ENCODE assay signal across 10 cellular contexts in the genomic region with DNA sequence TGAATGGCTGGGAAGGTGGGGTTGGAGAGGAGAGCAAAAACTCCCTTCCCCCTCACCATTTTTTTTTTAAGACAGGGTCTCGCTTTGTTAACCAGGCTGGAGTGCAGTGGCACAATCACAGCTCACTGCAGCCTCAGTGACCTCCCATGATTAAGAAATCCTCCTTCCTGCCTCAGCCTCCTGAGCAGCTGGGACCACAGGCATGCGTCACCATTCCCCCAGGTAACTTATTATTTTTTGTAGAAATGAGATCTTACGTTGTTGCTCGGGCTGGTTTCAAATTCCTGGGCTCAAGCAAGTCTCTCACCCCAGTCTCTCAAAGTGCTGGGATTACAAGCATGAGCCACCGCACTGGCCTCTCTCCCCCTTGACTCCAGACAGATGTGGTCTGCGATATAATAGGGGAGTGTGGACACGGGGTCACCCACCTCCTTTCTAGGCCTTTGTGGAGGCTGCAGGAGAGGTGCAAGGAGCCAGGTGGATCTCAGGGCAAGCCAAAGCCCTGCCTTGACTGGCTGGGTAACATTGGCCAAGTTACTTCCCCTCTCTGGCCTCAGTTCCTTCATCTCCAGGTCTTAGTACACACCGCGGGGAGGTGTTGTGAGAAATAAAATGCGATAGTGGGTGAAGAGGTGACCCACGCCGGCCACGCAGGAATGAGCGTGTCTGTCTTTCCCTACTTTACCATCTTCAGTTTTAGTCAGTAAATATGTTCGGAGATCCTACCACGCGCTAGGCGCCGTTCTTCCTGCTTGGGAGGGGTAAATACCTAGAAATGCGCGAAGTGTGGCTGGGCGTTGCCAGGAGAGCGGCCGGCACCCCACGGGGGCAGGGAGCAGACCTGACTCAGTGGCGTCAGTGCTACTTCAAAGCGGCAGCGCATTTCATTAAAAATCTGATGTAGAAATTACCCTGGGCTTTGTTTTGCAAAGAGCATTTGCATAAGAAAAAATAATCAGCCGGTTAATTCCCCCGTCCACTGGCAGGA. TPM values are rescaled to one million over a fixed set of nuclear protein-coding genes. Genes with fewer than 3 reads are reported as not detected.
A peak's percentile ranks its signal among the peaks of the same experiment; 100 is the strongest.
DNase-seq lines count a peak whose midpoint lies in the region; ATAC-seq, FAIRE-seq and TF ChIP-seq lines count a peak whose summit lies in the region.
"Had no signal": no experiment of that assay in that cellular context is flagged by ENCODE, and none has a peak within 500 bp of the region (broad histone marks: within the 10 kb centered on the region; RNA-seq: fewer than 3 reads in every experiment).

No MANE protein-coding gene starts in this region.

- H3K36me3 Mint-ChIP-seq in chondrocyte (ENCODE audit: low read depth), result peaks cover 11% of the 10 kb centered on the region
- H3K36me3 Mint-ChIP-seq in mesothelial cell of epicardium, result no peaks in the 10 kb centered on the region

- H3K27me3 ChIP-seq in right lobe of liver (no peaks in the 10 kb centered on the region), HepG2 (ENCODE audit: control insufficient read depth in 1 of 2, insufficient read depth in 2 of 2, low read length in 2 of 2) (peaks cover 3 to 12% of the 10 kb centered on the region in 2 experiments; a peak in 2 of 5 replicates)

- H4K20me1 ChIP-seq in HepG2 (ENCODE audit: insufficient read depth, low read length), result no peaks in the 10 kb centered on the region

- peaks cover 60% of the 10 kb centered on the region for H3K4me1 Mint-ChIP-seq in chondrocyte (ENCODE audit: low read depth)
- peaks cover 16% of the 10 kb centered on the region for H3K4me1 Mint-ChIP-seq in mesothelial cell of epicardium

- no peaks in the 10 kb centered on the region for H3K9me3 ChIP-seq in right lobe of liver
- no peaks in the 10 kb centered on the region for H3K9me3 ChIP-seq in HepG2 (ENCODE audit: low read length)

- H3K4me1 ChIP-seq in right lobe of liver (peaks cover 0 to 7% (median 1%) of the 10 kb centered on the region in 4 donors), HepG2 (ENCODE audit: insufficient read depth, low read length) (peaks cover 4% of the 10 kb centered on the region; the same call in 1 of the 2 replicates)

- intact Hi-C loops in right lobe of liver (cut with DNase I) (loop anchor here in 1 of 2 donors (5.0 kb wide), 2 partner anchors 114 to 319 kb away; no protein-coding TSS in a partner anchor), HepG2 (cut with micrococcal nuclease; ENCODE audit: unreplicated experiment) (loop anchor here (1.0 to 2.0 kb wide), 2 partner anchors 116 to 316 kb away; no protein-coding TSS in a partner anchor)

- ATAC-seq in right lobe of liver, result no peak
- no peak for ATAC-seq in HepG2
- no peak for ATAC-seq in GM18498 (IDR thresholded peaks at IDR 0.05; ENCODE audit: unreplicated experiment)
- no peak for ATAC-seq in GM19463 (IDR thresholded peaks at IDR 0.05; ENCODE audit: unreplicated experiment)

- H2AFZ ChIP-seq in HepG2 (ENCODE audit: low read length), result no peak overlapping the region

- H3K27me3 Mint-ChIP-seq in chondrocyte (ENCODE audit: low read depth) (no peaks in the 10 kb centered on the region), mesothelial cell of epicardium (ENCODE audit: low read depth) (peaks cover 29% of the 10 kb centered on the region)

- DNase-seq in right lobe of liver, result no peak
- DNase-seq in HepG2 (ENCODE audit: low spot score), result no peak
- DNase-seq in chondrocyte (ENCODE audit: low spot score), result peak; percentile 44
- DNase-seq in mesothelial cell of epicardium (ENCODE audit: low spot score in 2 of 2, unreplicated experiment in 2 of 2), result peak in 1 of 2 experiments; percentile 56
- DNase-seq in urothelium cell line (ENCODE audit: low spot score), result no peak
- no peak for DNase-seq in hippocampal formation (lab: John Stamatoyannopoulos, UW)

- H3K4me3 Mint-ChIP-seq in chondrocyte (ENCODE audit: unreplicated experiment) (peak overlapping the region; percentile 74), mesothelial cell of epicardium (peak overlapping the region; percentile 83)

- H3K4me3 ChIP-seq in right lobe of liver, result peak overlapping the region in 2 of 3 donors; percentile 2 to 28
- no peak overlapping the region for H3K4me3 ChIP-seq in HepG2 (replicated peaks in 1 of 3; ENCODE audit: insufficient read depth in 1 of 3, low read depth in 2 of 3, low read length in 3 of 3)

- WGBS in right lobe of liver (ENCODE audit: insufficient coverage, low coverage, low lambda C conversion rate, missing lambda C conversion rate), result 27% methylated on average over 29 of the region's 30 CpGs
- 53% methylated on average over 28 of the region's 30 CpGs for WGBS in HepG2 (ENCODE audit: low lambda C conversion rate)

- TF ChIP-seq EP300 in HepG2 (IDR thresholded peaks at IDR 0.05; ENCODE audit: low read depth in 2 of 2, low read length in 2 of 2), result no peak
- TF ChIP-seq EP300 in HepG2 (CRISPR knock-in tag; IDR thresholded peaks at IDR 0.05; ENCODE audit: borderline replicate concordance), result no peak

- H3K9ac ChIP-seq in HepG2 (ENCODE audit: insufficient read depth, low read depth, low read length), result no peak overlapping the region

- no peak for TF ChIP-seq RAD21 in HepG2 (CRISPR knock-in tag; IDR thresholded peaks at IDR 0.05)

- no peak overlapping the region for H3K4me2 ChIP-seq in HepG2 (ENCODE audit: low read depth, low read length)

- no peak overlapping the region for H3K27ac ChIP-seq in right lobe of liver
- H3K27ac ChIP-seq in HepG2 (ENCODE audit: extremely low read length, insufficient read depth, low read length), result no peak overlapping the region
- H3K27ac ChIP-seq: HL-60 had no signal

- no peak for TF ChIP-seq POLR2A in right lobe of liver (IDR thresholded peaks at IDR 0.05)
- TF ChIP-seq POLR2A in HepG2 (IDR thresholded peaks at IDR 0.05; ENCODE audit: insufficient read depth in 1 of 2, low read depth in 2 of 2, low read length in 2 of 2), result no peak

- H3K36me3 ChIP-seq in right lobe of liver (no peaks in the 10 kb centered on the region), HepG2 (replicated peaks in 1 of 2; ENCODE audit: control insufficient read depth in 1 of 2, insufficient read depth in 2 of 2, low read length in 2 of 2) (no peaks in the 10 kb centered on the region)

- in situ Hi-C loops in HepG2 (cut with HindIII; ENCODE audit: extremely low pct_ligation_motif_present, low pct_unique_long_range_greater_than_20kb), result loop anchor here (5.0 to 10.0 kb wide), 2 partner anchors 319 to 366 kb away; no protein-coding TSS in a partner anchor

- H3K9me3 Mint-ChIP-seq in chondrocyte (ENCODE audit: low read depth) (no peaks in the 10 kb centered on the region), mesothelial cell of epicardium (no peaks in the 10 kb centered on the region)

- H3K79me2 ChIP-seq in HepG2 (ENCODE audit: insufficient read depth, low read length), result no peaks in the 10 kb centered on the region

- no TSS peak for BruUV-seq in HepG2 (replicated peaks; lab: Mats Ljungman, UMichigan)

- POLR2A ChIA-PET in HepG2 (lab: Yijun Ruan, JAX), result no interaction called here

- CTCF ChIA-PET in HepG2 (lab: Yijun Ruan, JAX; ENCODE audit: low intra/inter-chr PET ratio, low total read pairs), result interaction anchor here (1.4 to 2.7 kb wide), 5 partner anchors 8 to 366 kb away, joined by 4 to 24 read pairs (median 5); no protein-coding TSS in a partner anchor

- FAIRE-seq in HepG2 (lab: Jason Lieb, UNC), result no peak
- FAIRE-seq in urothelium cell line (lab: Jason Lieb, UNC), result peak; percentile 53
- FAIRE-seq: islet of Langerhans had no signal

- H3K27ac Mint-ChIP-seq in chondrocyte (ENCODE audit: unreplicated experiment) (peak overlapping the region; percentile 89), mesothelial cell of epicardium (peak overlapping the region; percentile 69)

- TF ChIP-seq CTCF in right lobe of liver (IDR thresholded peaks at IDR 0.05) (no peak), HepG2 (CRISPR knock-in tag; IDR thresholded peaks at IDR 0.05) (no peak), chondrocyte (IDR thresholded peaks at IDR 0.05) (no peak), mesothelial cell of epicardium (IDR thresholded peaks at IDR 0.05; ENCODE audit: unreplicated experiment) (no peak)

RNA-seq across cellular contexts. Expression of a gene that starts 20.2 kb away (rescaled TPM):
- total RNA-seq in right lobe of liver (under 1 TPM; 0.18 to 0.68 (median 0.41) TPM), HepG2 (2016; rRNA removed; fragmentation: Illumina TruSeq; extraction: Trizol) (0.35 and 0.36 TPM in 2 replicates), chondrocyte (79.4 to 123 TPM (median 82.5 TPM) in 3 replicates), mesothelial cell of epicardium (1.00 to 1.1 TPM (median 1.1 TPM) in 3 replicates)
- total RNA-seq in HepG2 (2016; cell fraction: cytosol; rRNA removed; fragmentation: Illumina TruSeq; extraction: Trizol; ENCODE audit: low read depth), result 0.10 and 0.18 TPM in 2 replicates
- total RNA-seq in HepG2 (2016; cell fraction: insoluble cytoplasmic fraction; rRNA removed; fragmentation: Illumina TruSeq; extraction: Trizol), result 0.22 and 0.28 TPM in 2 replicates
- 0.28 and 0.34 TPM in 2 replicates for total RNA-seq in HepG2 (2016; cell fraction: membrane; rRNA removed; fragmentation: Illumina TruSeq; extraction: Trizol)
- total RNA-seq in HepG2 (2016; cell fraction: nucleus; rRNA removed; fragmentation: Illumina TruSeq; extraction: Trizol), result 0.13 and 0.22 TPM in 2 replicates
- 0.63 and 1.1 TPM in 2 replicates for polyA plus RNA-seq in HepG2 (2011; rRNA removed)
- 0.58 and 0.64 TPM in 2 replicates for polyA plus RNA-seq in HepG2 (2011; cell fraction: cytosol; rRNA removed)
- polyA plus RNA-seq in HepG2 (2011; cell fraction: nucleus; rRNA removed), result 0.92 and 1.2 TPM in 2 replicates
- 0.15 and 0.16 TPM in 2 replicates for polyA plus RNA-seq in HepG2 (2012)
- polyA plus RNA-seq in HepG2 (2016; cell fraction: cytosol; fragmentation: Illumina TruSeq; extraction: Trizol; ENCODE audit: low read depth), result 0.09 and 0.12 TPM in 2 replicates
- polyA plus RNA-seq in HepG2 (2016; cell fraction: insoluble cytoplasmic fraction; fragmentation: Illumina TruSeq; extraction: Trizol; ENCODE audit: low read depth), result 0.51 and 0.85 TPM in 2 replicates
- 0.43 and 0.52 TPM in 2 replicates for polyA plus RNA-seq in HepG2 (2016; cell fraction: membrane; fragmentation: Illumina TruSeq; extraction: Trizol; ENCODE audit: low read depth)
- polyA plus RNA-seq in HepG2 (2016; cell fraction: nucleus; fragmentation: Illumina TruSeq; extraction: Trizol; ENCODE audit: insufficient read depth, low read depth), result 0.27 and 0.31 TPM in 2 replicates
- polyA minus RNA-seq in HepG2 (2011; rRNA and poly(A)+ RNA removed; ENCODE audit: low replicate concordance), result 1.3 TPM in 1 of 2 replicates, not detected in the other
- 0.62 and 0.69 TPM in 2 replicates for polyA minus RNA-seq in HepG2 (2011; cell fraction: cytosol; rRNA and poly(A)+ RNA removed)
- polyA minus RNA-seq in HepG2 (2011; cell fraction: nucleus; rRNA and poly(A)+ RNA removed), result 0.13 and 0.25 TPM in 2 replicates

Comparison
In these comparisons a context has a peak if more than half of its experiments do, and no peak if none do; other contexts are left out.
1. H3K4me3 ChIP-seq: peak in right lobe of liver (2 of 3); none in HepG2 (0 of 3).
2. RNA of a gene that starts 20.2 kb away (total RNA-seq): 79.4 to 123 TPM in chondrocyte; 1.00 to 1.1 TPM in mesothelial cell of epicardium, 0.18 to 0.68 TPM in right lobe of liver and 0.10 to 0.36 TPM in HepG2; every median in the first group is over 10 times any median in the second.